15 cellular contexts compared by ENCODE assay signal in the genomic region with DNA sequence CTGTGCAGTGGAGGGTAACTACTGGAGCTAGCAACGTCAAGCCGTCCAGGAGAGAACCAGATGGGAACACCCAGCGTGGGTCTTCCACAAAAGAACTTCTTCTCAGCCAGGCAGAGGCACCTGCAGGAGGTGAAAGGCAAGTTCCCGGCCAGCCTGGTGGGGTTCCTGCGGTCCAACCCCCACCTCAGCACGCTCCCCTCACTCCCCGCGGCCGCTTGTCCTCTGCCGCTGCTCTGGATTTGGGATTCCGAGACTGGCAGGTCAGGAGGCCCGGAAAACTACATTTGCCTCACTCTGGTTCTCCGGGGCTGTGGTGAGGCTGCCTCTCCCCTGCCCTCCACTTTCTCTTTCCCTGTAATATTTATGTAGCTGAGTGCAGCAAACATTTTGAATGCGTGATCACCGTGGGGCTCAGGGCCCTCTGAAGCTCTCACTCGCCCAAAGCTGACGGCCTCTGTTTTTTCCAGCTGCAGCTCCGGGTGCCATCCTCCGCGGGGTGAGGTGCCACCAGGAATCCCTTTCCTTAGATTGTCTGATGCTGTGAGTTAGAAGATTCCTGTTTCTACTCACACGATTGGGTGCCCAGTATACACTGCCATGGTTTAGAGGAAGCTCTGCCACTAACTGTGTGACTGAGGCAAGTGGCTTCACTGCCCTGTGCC.
"Had no signal": no experiment of that assay in that cellular context is flagged by ENCODE, and none has a peak within 500 bp of the region (broad histone marks: within the 10 kb centered on the region; RNA-seq: fewer than 3 reads in every experiment).

No MANE protein-coding gene starts in this region.

- H3K36me3 Mint-ChIP-seq: activated CD8-positive, alpha-beta memory T cell treated with anti-CD3 and anti-CD28 coated beads, Interleukin-2, amount 10 ng/mL, durations not matched to agents 7 days and 5 days; naive B cell had no signal

- H3K4me3 ChIP-seq: ascending aorta, breast epithelium, gastroesophageal sphincter, heart right ventricle, skin epidermis, suprapubic skin had no signal

- DNase-seq: activated CD4-positive, alpha-beta T cell treated with anti-CD3 and anti-CD28 coated beads, Interleukin-2, amount 50 U/mL, for 48 hours; activated CD8-positive, alpha-beta memory T cell treated with anti-CD3 and anti-CD28 coated beads, Interleukin-2, amount 10 ng/mL, durations not matched to agents 7 days and 5 days; activated T-cell treated with anti-CD3 and anti-CD28 coated beads, Interleukin-2, amount 50 U/mL, for 48 hours; erythroblast; heart right ventricle; left colon; mammary epithelial cell; naive B cell; stimulated activated CD4-positive, alpha-beta T cell treated with anti-CD3 and anti-CD28 coated beads, Interleukin-4, amount 100 ng/mL, for 24 hours; stimulated activated naive CD4-positive, alpha-beta T cell treated with Interleukin-2 at 50 U/mL for 16 hours had no signal

- H3K4me1 ChIP-seq: ascending aorta, breast epithelium, gastroesophageal sphincter, heart right ventricle, suprapubic skin had no signal

- H3K27me3 ChIP-seq: ascending aorta had no signal

- H3K4me1 Mint-ChIP-seq: activated CD8-positive, alpha-beta memory T cell treated with anti-CD3 and anti-CD28 coated beads, Interleukin-2, amount 10 ng/mL, durations not matched to agents 7 days and 5 days had no signal

- H3K9me3 Mint-ChIP-seq: naive B cell had no signal

- ATAC-seq: activated CD8-positive, alpha-beta memory T cell treated with anti-CD3 and anti-CD28 coated beads, Interleukin-2, amount 10 ng/mL, durations not matched to agents 7 days and 5 days; gastroesophageal sphincter; heart right ventricle; left colon had no signal

- H3K27ac ChIP-seq: ascending aorta, breast epithelium, gastroesophageal sphincter, heart right ventricle, skin epidermis, suprapubic skin had no signal

- H3K4me3 Mint-ChIP-seq: activated CD8-positive, alpha-beta memory T cell treated with anti-CD3 and anti-CD28 coated beads, Interleukin-2, amount 10 ng/mL, durations not matched to agents 7 days and 5 days had no signal

- H3K36me3 ChIP-seq: ascending aorta, breast epithelium, gastroesophageal sphincter, heart right ventricle, suprapubic skin had no signal

- H3K9me3 ChIP-seq: ascending aorta, breast epithelium, gastroesophageal sphincter, heart right ventricle, suprapubic skin had no signal

- H3K27ac Mint-ChIP-seq: activated CD8-positive, alpha-beta memory T cell treated with anti-CD3 and anti-CD28 coated beads, Interleukin-2, amount 10 ng/mL, durations not matched to agents 7 days and 5 days had no signal
